ENCODE assay signal across 20 cellular contexts in the genomic region with DNA sequence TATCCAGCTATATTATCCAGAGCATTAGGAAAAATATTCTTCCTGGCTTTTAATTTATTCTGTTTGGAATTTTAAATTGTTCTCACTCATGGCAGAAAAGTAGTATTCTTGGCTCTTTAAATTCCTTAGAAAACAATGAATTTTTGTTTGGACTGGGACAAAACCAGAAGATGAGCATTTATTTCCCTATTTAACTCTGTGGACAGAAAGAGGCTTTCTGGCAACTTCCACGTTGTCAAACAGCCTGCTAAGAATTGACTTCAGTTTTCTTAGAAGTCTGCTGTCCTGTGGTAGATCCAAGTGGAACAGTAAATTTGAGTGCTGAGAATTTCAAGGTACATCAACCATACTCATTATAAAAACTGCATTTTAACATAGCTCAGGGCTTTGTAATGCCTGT.
"Had no signal": no experiment of that assay in that cellular context is flagged by ENCODE, and none has a peak within 500 bp of the region (broad histone marks: within the 10 kb centered on the region; RNA-seq: fewer than 3 reads in every experiment).

No MANE protein-coding gene starts in this region.

- H3K27ac ChIP-seq: brain microvascular endothelial cell, gastroesophageal sphincter, WERI-Rb-1 had no signal

- H3K4me3 ChIP-seq: coronary artery, gastroesophageal sphincter, tibial nerve had no signal

- H3K27ac Mint-ChIP-seq: activated CD4-positive, alpha-beta memory T cell treated with anti-CD3 and anti-CD28 coated beads for 36 hours; activated CD8-positive, alpha-beta memory T cell treated with anti-CD3 and anti-CD28 coated beads, Interleukin-2, amount 10 ng/mL, durations not matched to agents 7 days and 5 days; immature natural killer cell; natural killer cell treated with Interleukin-12 subunit alpha and Interleukin-12 subunit beta and Interleukin-15 and Interleukin-18, amount 100 ng/mL, for 72 hours had no signal

- H3K9me3 ChIP-seq: gastroesophageal sphincter, tibial nerve had no signal

- H3K4me3 Mint-ChIP-seq: activated CD4-positive, alpha-beta memory T cell treated with anti-CD3 and anti-CD28 coated beads for 36 hours; activated CD8-positive, alpha-beta memory T cell treated with anti-CD3 and anti-CD28 coated beads, Interleukin-2, amount 10 ng/mL, durations not matched to agents 7 days and 5 days; central memory CD8-positive, alpha-beta T cell; immature natural killer cell; natural killer cell treated with Interleukin-12 subunit alpha and Interleukin-12 subunit beta and Interleukin-15 and Interleukin-18, amount 100 ng/mL, for 72 hours had no signal

- H3K36me3 ChIP-seq: brain microvascular endothelial cell had no signal

- DNase-seq: activated CD4-positive, alpha-beta memory T cell treated with anti-CD3 and anti-CD28 coated beads for 36 hours; activated CD8-positive, alpha-beta memory T cell treated with anti-CD3 and anti-CD28 coated beads, Interleukin-2, amount 10 ng/mL, durations not matched to agents 7 days and 5 days; activated naive CD4-positive, alpha-beta T cell; brain microvascular endothelial cell; effector CD4-positive, alpha-beta T cell; immature natural killer cell; kidney glomerular epithelial cell; posterior cingulate gyrus; stimulated activated CD4-positive, alpha-beta T cell treated with anti-CD3 and anti-CD28 coated beads, Interleukin-12 subunit alpha, Interleukin-12 subunit beta, amount 100 ng/mL, for 4 hours; stimulated activated CD4-positive, alpha-beta T cell treated with anti-CD3 and anti-CD28 coated beads, Interleukin-1b, Interleukin-23, amount 100 ng/mL, for 48 hours; stimulated activated CD8-positive, alpha-beta memory T cell treated with anti-CD3 and anti-CD28 coated beads, Interleukin-4, amount 100 ng/mL, for 48 hours; stimulated activated naive CD8-positive, alpha-beta T cell treated with anti-CD3 and anti-CD28 coated beads, Interleukin-15, Interleukin-2, amounts not matched to agents 100 U/mL and 50 U/mL, for 24 hours; SW 1271; T-helper 2 cell; WERI-Rb-1 had no signal

- H3K27me3 Mint-ChIP-seq: activated CD4-positive, alpha-beta memory T cell treated with anti-CD3 and anti-CD28 coated beads for 36 hours; activated CD8-positive, alpha-beta memory T cell treated with anti-CD3 and anti-CD28 coated beads, Interleukin-2, amount 10 ng/mL, durations not matched to agents 7 days and 5 days; central memory CD8-positive, alpha-beta T cell; natural killer cell treated with Interleukin-12 subunit alpha and Interleukin-12 subunit beta and Interleukin-15 and Interleukin-18, amount 100 ng/mL, for 72 hours had no signal

- H3K9me3 Mint-ChIP-seq: activated CD4-positive, alpha-beta memory T cell treated with anti-CD3 and anti-CD28 coated beads for 36 hours; central memory CD8-positive, alpha-beta T cell; immature natural killer cell; natural killer cell treated with Interleukin-12 subunit alpha and Interleukin-12 subunit beta and Interleukin-15 and Interleukin-18, amount 100 ng/mL, for 72 hours had no signal

- H3K4me1 Mint-ChIP-seq: immature natural killer cell had no signal

- H3K27me3 ChIP-seq: brain microvascular endothelial cell, gastroesophageal sphincter, tibial nerve had no signal
